ENCODE assay signal across 19 cellular contexts in the genomic region with DNA sequence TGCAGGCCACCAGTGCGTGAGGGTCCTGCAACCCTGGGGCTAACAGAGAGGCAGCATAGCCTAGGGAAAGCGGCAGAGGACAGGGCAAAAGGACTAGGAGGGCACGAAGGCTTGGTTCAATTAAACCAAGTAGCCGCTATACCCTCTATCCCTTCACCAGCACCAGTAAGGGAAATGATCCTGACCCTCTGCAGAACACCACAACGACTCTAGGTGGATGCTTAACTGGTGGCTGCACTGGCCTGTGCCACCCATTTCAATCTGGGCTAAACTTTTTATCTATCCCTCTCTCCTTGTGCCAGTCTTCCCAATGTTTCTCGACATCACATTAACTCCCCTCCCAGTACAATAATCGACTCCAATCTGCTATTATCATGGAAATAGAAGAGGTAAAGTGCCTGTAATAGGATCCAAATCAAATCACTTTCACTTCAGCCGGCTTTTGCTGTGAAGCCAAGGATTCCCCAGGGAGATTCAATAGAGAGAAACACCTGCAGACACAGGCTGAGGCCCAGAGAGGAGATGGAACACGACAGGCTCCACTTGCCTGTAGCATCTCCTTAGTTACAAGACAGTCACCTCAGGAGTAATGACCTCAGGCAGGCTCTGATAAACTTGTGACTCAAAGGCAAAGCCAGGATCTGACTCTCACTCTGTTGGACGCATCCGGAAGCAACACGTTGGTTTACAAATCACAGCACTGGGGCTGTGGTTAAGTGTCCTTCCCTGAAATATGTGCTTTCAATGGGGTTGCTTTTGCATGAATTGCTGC.
A peak's percentile ranks its signal among the peaks of the same experiment; 100 is the strongest.
DNase-seq lines count a peak whose midpoint lies in the region; ATAC-seq and TF ChIP-seq lines count a peak whose summit lies in the region.
"Had no signal": no experiment of that assay in that cellular context is flagged by ENCODE, and none has a peak within 500 bp of the region (broad histone marks: within the 10 kb centered on the region; RNA-seq: fewer than 3 reads in every experiment).

No MANE protein-coding gene starts in this region.

- DNase-seq in H9 (no peak), NCI-H187 treated with DMSO at 0.1 percent for 48 hours (lab: John Stamatoyannopoulos, UW) (peak; percentile 97), NCI-H748 (lab: John Stamatoyannopoulos, UW; ENCODE audit: unreplicated experiment) (peak; percentile 67), iPS-NIHi7 (ENCODE audit: extremely low spot score) (peak; percentile 14), NCI-H2029 (lab: John Stamatoyannopoulos, UW) (no peak), psoas muscle (no peak), posterior vena cava (ENCODE audit: low spot score) (no peak)
- DNase-seq: activated CD4-positive, alpha-beta T cell treated with anti-CD3 and anti-CD28 coated beads, Interleukin-2, amount 10 ng/mL, durations not matched to agents 24 days and 14 days; activated CD8-positive, alpha-beta memory T cell treated with anti-CD3 and anti-CD28 coated beads, Interleukin-2, amount 50 U/mL, for 48 hours; activated naive CD4-positive, alpha-beta T cell treated with Interleukin-2 at 50 U/mL for 16 hours; left ventricle myocardium inferior; MM.1S; NCI-H510A treated with DMSO at 0.1 percent for 48 hours; pancreas; Peyer's patch; stimulated activated CD4-positive, alpha-beta T cell treated with anti-CD3 and anti-CD28 coated beads, Interleukin-4, amount 100 ng/mL, for 4 hours; stimulated activated CD8-positive, alpha-beta memory T cell treated with anti-CD3 and anti-CD28 coated beads, Interleukin-4, amount 100 ng/mL, for 48 hours; substantia nigra had no signal

- H3K27me3 ChIP-seq in H9 (ENCODE audit: insufficient read depth, low read length) (no peaks in the 10 kb centered on the region), psoas muscle (ENCODE audit: insufficient read depth in 3 of 3, low read length in 2 of 3) (peaks cover 0 to 2% (median 0%) of the 10 kb centered on the region in 3 donors)
- H3K27me3 ChIP-seq: pancreas, Peyer's patch had no signal

- H3K36me3 Mint-ChIP-seq in H9 (ENCODE audit: insufficient read depth in 1 of 3, low read depth in 3 of 3): no peaks in the 10 kb centered on the region; a peak in 1 of 7 replicates

- no peak overlapping the region for H2BK15ac ChIP-seq in H9 (ENCODE audit: low read depth, low read length)

- no peak overlapping the region for H4K5ac ChIP-seq in H9 (ENCODE audit: insufficient read length, low read depth, low read length)

- no peak overlapping the region for H2BK120ac ChIP-seq in H9 (ENCODE audit: low read depth, low read length, poor library complexity, severe bottlenecking)

- H3K4ac ChIP-seq in H9 (ENCODE audit: low read depth, low read length): no peak overlapping the region

- H3K4me3 ChIP-seq in psoas muscle: no peak overlapping the region
- H3K4me3 ChIP-seq: left ventricle myocardium inferior, pancreas, Peyer's patch had no signal

- H2BK12ac ChIP-seq in H9 (ENCODE audit: insufficient read length, low read depth, low read length): no peak overlapping the region

- H3K27ac ChIP-seq in H9 (ENCODE audit: insufficient read length, low read depth, low read length) (no peak overlapping the region), psoas muscle (no peak overlapping the region)
- H3K27ac ChIP-seq: left ventricle myocardium inferior, pancreas, Peyer's patch had no signal

- H3K23me2 ChIP-seq in H9 (ENCODE audit: insufficient read length, low read depth, low read length, poor library complexity, severe bottlenecking): no peaks in the 10 kb centered on the region

- H4K20me1 ChIP-seq in H9 (ENCODE audit: control insufficient read depth, insufficient read depth, insufficient read length): no peaks in the 10 kb centered on the region

- no peak overlapping the region for H2BK5ac ChIP-seq in H9 (ENCODE audit: insufficient read length, low read length)

- H2BK20ac ChIP-seq in H9 (ENCODE audit: low read depth, low read length, poor library complexity, severe bottlenecking): no peak overlapping the region

- peaks cover 0 to 2% of the 10 kb centered on the region in 2 experiments; a peak in 2 of 5 replicates for H3K9me3 Mint-ChIP-seq in H9
- H3K9me3 Mint-ChIP-seq: activated CD4-positive, alpha-beta T cell treated with anti-CD3 and anti-CD28 coated beads, Interleukin-2, amount 10 ng/mL, durations not matched to agents 24 days and 14 days had no signal

- H3K9me3 ChIP-seq in H9 (ENCODE audit: control insufficient read depth, low read depth, low read length) (no peaks in the 10 kb centered on the region), psoas muscle (no peaks in the 10 kb centered on the region)
- H3K9me3 ChIP-seq: left ventricle myocardium inferior, pancreas, Peyer's patch had no signal

- no peak overlapping the region for H4K8ac ChIP-seq in H9 (replicated peaks; ENCODE audit: insufficient read length, low read depth, low read length)

- H3K4me2 ChIP-seq in H9 (ENCODE audit: insufficient read depth, insufficient read length, low read length): no peak overlapping the region

- WGBS in H9 (ENCODE audit: extremely low coverage, insufficient read length, low lambda C conversion rate): no CpG with 5 or more reads among the region's 12 CpGs
- WGBS in psoas muscle, 3 donors: 57 to 63% (median 59%) methylated on average over 12 of the region's 12 CpGs

- no peaks in the 10 kb centered on the region for H3K36me3 ChIP-seq in psoas muscle (ENCODE audit: insufficient read depth in 1 of 2, low read depth in 1 of 2)
- H3K36me3 ChIP-seq: left ventricle myocardium inferior, pancreas, Peyer's patch had no signal

- H2AFZ ChIP-seq in H9 (ENCODE audit: low read length): no peak overlapping the region

- H3K4me1 ChIP-seq in H9 (ENCODE audit: insufficient read depth, low read length): 0 out of 2 replicates have a peak, but pooled peaks cover 3% of the 10 kb centered on the region
- H3K4me1 ChIP-seq in psoas muscle: no peaks in the 10 kb centered on the region
- H3K4me1 ChIP-seq: left ventricle myocardium inferior, pancreas, Peyer's patch had no signal

- no peak overlapping the region for H2AK5ac ChIP-seq in H9 (ENCODE audit: insufficient read length, low read length)

- no peak overlapping the region for H3K14ac ChIP-seq in H9 (ENCODE audit: insufficient read depth, low read length)

- no peak overlapping the region for H3K23ac ChIP-seq in H9 (ENCODE audit: insufficient read length, low read depth, low read length)

- H3K79me1 ChIP-seq in H9 (ENCODE audit: insufficient read depth, low read depth, low read length, poor library complexity, severe bottlenecking): no peaks in the 10 kb centered on the region

- H4K91ac ChIP-seq in H9 (ENCODE audit: insufficient read length, low read depth, low read length): no peak overlapping the region

- no peaks in the 10 kb centered on the region for H3K79me2 ChIP-seq in H9 (ENCODE audit: insufficient read depth, low read length)

- H3K27me3 Mint-ChIP-seq in H9 (ENCODE audit: low read depth): no peaks in the 10 kb centered on the region
- H3K27me3 Mint-ChIP-seq: activated CD4-positive, alpha-beta T cell treated with anti-CD3 and anti-CD28 coated beads, Interleukin-2, amount 10 ng/mL, durations not matched to agents 24 days and 14 days had no signal

- H3K9ac ChIP-seq in H9 (ENCODE audit: extremely low read depth, insufficient read length, low read length): no peak overlapping the region

- H3K18ac ChIP-seq in H9 (ENCODE audit: insufficient read length, low read depth, low read length): no peak overlapping the region

- H3K27ac Mint-ChIP-seq in H9: peak overlapping the region in 2 of 3 experiments; percentile 17 to 63; a peak in 4 of 7 replicates
- H3K27ac Mint-ChIP-seq: activated CD4-positive, alpha-beta T cell treated with anti-CD3 and anti-CD28 coated beads, Interleukin-2, amount 10 ng/mL, durations not matched to agents 24 days and 14 days had no signal

- peaks cover 9 to 10% of the 10 kb centered on the region in 2 experiments for H3K4me1 Mint-ChIP-seq in H9
- H3K4me1 Mint-ChIP-seq: activated CD4-positive, alpha-beta T cell treated with anti-CD3 and anti-CD28 coated beads, Interleukin-2, amount 10 ng/mL, durations not matched to agents 24 days and 14 days had no signal

- no peak for TF ChIP-seq CTCF in H9 (conservative IDR thresholded peaks at IDR 0.05)
- no peak for TF ChIP-seq CTCF in psoas muscle (IDR thresholded peaks at IDR 0.05)

- no peak overlapping the region for H3T11ph ChIP-seq in H9 (ENCODE audit: low read length)

- intact Hi-C loops in psoas muscle (cut with DNase I): no loop called here
- intact Hi-C loops in posterior vena cava (cut with DNase I): no loop called here

- ATAC-seq in psoas muscle: no peak
- ATAC-seq in HG03442 (IDR thresholded peaks at IDR 0.05; ENCODE audit: unreplicated experiment): no peak
- ATAC-seq: pancreas had no signal

- no peak overlapping the region for H3K4me3 Mint-ChIP-seq in H9
- H3K4me3 Mint-ChIP-seq: activated CD4-positive, alpha-beta T cell treated with anti-CD3 and anti-CD28 coated beads, Interleukin-2, amount 10 ng/mL, durations not matched to agents 24 days and 14 days had no signal

- no peak overlapping the region for H3K56ac ChIP-seq in H9 (ENCODE audit: insufficient read length, low read depth, low read length)

Comparison
In these comparisons a context has a peak if more than half of its experiments do, and no peak if none do; other contexts are left out.
1. DNase-seq: peak in NCI-H187 treated with DMSO at 0.1 percent for 48 hours (single experiment), NCI-H748 (single experiment) and iPS-NIHi7 (single experiment); none in H9 (single experiment), NCI-H2029 (single experiment), psoas muscle (0 of 2) and posterior vena cava (single experiment).